In genomic region chr11:47213985-47214564, GRCh38 we compare ENCODE assay signal across 1 cellular context.
A peak's percentile ranks its signal among the peaks of the same experiment; 100 is the strongest.
TF ChIP-seq lines count a peak whose summit lies in the region.

No MANE protein-coding gene starts in this region.

TF ChIP-seq in Ishikawa, 13 proteins besides CTCF, POLR2A, EP300 and RAD21 (continued from another document):
- TF ChIP-seq, protein P1, sequence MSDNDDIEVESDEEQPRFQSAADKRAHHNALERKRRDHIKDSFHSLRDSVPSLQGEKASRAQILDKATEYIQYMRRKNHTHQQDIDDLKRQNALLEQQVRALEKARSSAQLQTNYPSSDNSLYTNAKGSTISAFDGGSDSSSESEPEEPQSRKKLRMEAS (IDR thresholded peaks at IDR 0.05): peak; percentile 74; the same call in 1 of the 2 replicates
TF ChIP-seq in Ishikawa: peak in this region for 5.
